ENCODE assay signal across 23 cellular contexts in genomic region chr2:230018153-230018552, GRCh38. TPM values are rescaled to one million over a fixed set of nuclear protein-coding genes. Genes with fewer than 3 reads are reported as not detected.
DNase-seq lines count a peak whose midpoint lies in the region; ATAC-seq, FAIRE-seq and TF ChIP-seq lines count a peak whose summit lies in the region.
"Had no signal": no experiment of that assay in that cellular context is flagged by ENCODE, and none has a peak within 500 bp of the region (broad histone marks: within the 10 kb centered on the region; RNA-seq: fewer than 3 reads in every experiment).

No MANE protein-coding gene starts in this region.

- no peaks in the 10 kb centered on the region for H4K20me1 ChIP-seq in MM.1S (ENCODE audit: insufficient read depth, low read length)

- peak in 1 of 2 experiments; percentile 18 for DNase-seq in A549 (ENCODE audit: low read depth in 1 of 2, low spot score in 1 of 2)
- DNase-seq in HFFc6 = peak; percentile 81
- peak; percentile 45 for DNase-seq in adipocyte (ENCODE audit: low read depth)
- peak; percentile 79 for DNase-seq in fibroblast of peridontal ligament (ENCODE audit: extremely low read depth)
- DNase-seq in CD1c-positive myeloid dendritic cell (ENCODE audit: extremely low spot score) = no peak
- no peak for DNase-seq in activated CD8-positive, alpha-beta memory T cell treated with anti-CD3 and anti-CD28 coated beads, Interleukin-2, amount 10 ng/mL, durations not matched to agents 7 days and 5 days
- DNase-seq in HUDEP-2 (lab: John Stamatoyannopoulos, UW; ENCODE audit: unreplicated experiment in 76 of 76) = no peak
- no peak for DNase-seq in MM.1S
- DNase-seq: activated CD4-positive, alpha-beta T cell treated with anti-CD3 and anti-CD28 coated beads, Interleukin-2, amount 10 ng/mL, durations not matched to agents 7 days and 5 days; CD4-positive, alpha-beta T cell; DMS79; H7; heart left ventricle; immature natural killer cell; NCI-H2227 treated with DMSO at 0.1 percent for 48 hours; occipital lobe; Peyer's patch; stimulated activated naive CD8-positive, alpha-beta T cell treated with anti-CD3 and anti-CD28 coated beads, Interleukin-15, Interleukin-2, amounts not matched to agents 100 U/mL and 50 U/mL, for 24 hours; upper lobe of left lung had no signal

- H3K27me3 ChIP-seq in adipocyte (replicated peaks; ENCODE audit: control insufficient read depth, insufficient read depth, low read length) (no peaks in the 10 kb centered on the region), MM.1S (replicated peaks; ENCODE audit: insufficient read depth, low read length) (no peaks in the 10 kb centered on the region)
- H3K27me3 ChIP-seq: ascending aorta, heart left ventricle, Peyer's patch, right atrium auricular region, upper lobe of left lung had no signal

- H3K4me3 Mint-ChIP-seq in HFFc6 = no peak overlapping the region
- H3K4me3 Mint-ChIP-seq in activated CD8-positive, alpha-beta memory T cell treated with anti-CD3 and anti-CD28 coated beads, Interleukin-2, amount 10 ng/mL, durations not matched to agents 7 days and 5 days = no peak overlapping the region
- H3K4me3 Mint-ChIP-seq: activated CD4-positive, alpha-beta T cell treated with anti-CD3 and anti-CD28 coated beads, Interleukin-2, amount 10 ng/mL, durations not matched to agents 7 days and 5 days; CD4-positive, alpha-beta T cell; immature natural killer cell had no signal

- no peaks in the 10 kb centered on the region for H3K9me3 Mint-ChIP-seq in HFFc6
- no peaks in the 10 kb centered on the region for H3K9me3 Mint-ChIP-seq in activated CD8-positive, alpha-beta memory T cell treated with anti-CD3 and anti-CD28 coated beads, Interleukin-2, amount 10 ng/mL, durations not matched to agents 7 days and 5 days (ENCODE audit: low read depth)
- H3K9me3 Mint-ChIP-seq: activated CD4-positive, alpha-beta T cell treated with anti-CD3 and anti-CD28 coated beads, Interleukin-2, amount 10 ng/mL, durations not matched to agents 7 days and 5 days; CD4-positive, alpha-beta T cell; immature natural killer cell had no signal

- TF ChIP-seq EP300 in A549 (IDR thresholded peaks at IDR 0.05) = no peak

- no peak for FAIRE-seq in A549 (lab: Jason Lieb, UNC)

- H3K4me3 ChIP-seq in A549 (no peak overlapping the region), adipocyte (ENCODE audit: low read length) (no peak overlapping the region), MM.1S (ENCODE audit: low read length) (no peak overlapping the region)
- H3K4me3 ChIP-seq: ascending aorta, coronary artery, heart left ventricle, Peyer's patch, right atrium auricular region, upper lobe of left lung had no signal

- H3K4me1 ChIP-seq in A549 = no peaks in the 10 kb centered on the region
- H3K4me1 ChIP-seq in adipocyte (ENCODE audit: control insufficient read depth, insufficient read depth, low read length) = no peaks in the 10 kb centered on the region
- H3K4me1 ChIP-seq in MM.1S (ENCODE audit: low read length) = no peaks in the 10 kb centered on the region
- H3K4me1 ChIP-seq: ascending aorta, heart left ventricle, Peyer's patch, right atrium auricular region, upper lobe of left lung had no signal

- H3K36me3 ChIP-seq in adipocyte (ENCODE audit: control insufficient read depth, insufficient read depth, low read length, severe bottlenecking) (no peaks in the 10 kb centered on the region), MM.1S (replicated peaks; ENCODE audit: insufficient read depth, low read length) (no peaks in the 10 kb centered on the region)
- H3K36me3 ChIP-seq: ascending aorta, heart left ventricle, Peyer's patch, right atrium auricular region, upper lobe of left lung had no signal

- CTCF ChIA-PET in A549 (lab: Yijun Ruan, JAX) = interaction anchor here (1.2 to 4.6 kb wide), 2 partner anchors 10 to 593 kb away, joined by 3 to 21 read pairs; no protein-coding TSS in a partner anchor
- CTCF ChIA-PET in activated CD8-positive, alpha-beta memory T cell treated with anti-CD3 and anti-CD28 coated beads, Interleukin-2, amount 10 ng/mL, durations not matched to agents 7 days and 5 days (lab: Charles Lee) = no interaction called here

- peaks cover 22% of the 10 kb centered on the region for H3K4me1 Mint-ChIP-seq in HFFc6 (ENCODE audit: low read depth)
- no peaks in the 10 kb centered on the region for H3K4me1 Mint-ChIP-seq in activated CD8-positive, alpha-beta memory T cell treated with anti-CD3 and anti-CD28 coated beads, Interleukin-2, amount 10 ng/mL, durations not matched to agents 7 days and 5 days
- H3K4me1 Mint-ChIP-seq: activated CD4-positive, alpha-beta T cell treated with anti-CD3 and anti-CD28 coated beads, Interleukin-2, amount 10 ng/mL, durations not matched to agents 7 days and 5 days; immature natural killer cell had no signal

- peaks cover 4% of the 10 kb centered on the region; the same call in 1 of the 2 replicates for H3K36me3 Mint-ChIP-seq in HFFc6 (ENCODE audit: low read depth)
- peaks cover 2% of the 10 kb centered on the region for H3K36me3 Mint-ChIP-seq in activated CD8-positive, alpha-beta memory T cell treated with anti-CD3 and anti-CD28 coated beads, Interleukin-2, amount 10 ng/mL, durations not matched to agents 7 days and 5 days
- H3K36me3 Mint-ChIP-seq: immature natural killer cell had no signal

- no peak overlapping the region for H2AFZ ChIP-seq in MM.1S (ENCODE audit: low read length)

- H3K9me3 ChIP-seq in A549 (no peaks in the 10 kb centered on the region), adipocyte (ENCODE audit: control insufficient read depth, low read length) (no peaks in the 10 kb centered on the region), MM.1S (replicated peaks; ENCODE audit: insufficient read depth, low read length) (no peaks in the 10 kb centered on the region)
- H3K9me3 ChIP-seq: ascending aorta, heart left ventricle, Peyer's patch, upper lobe of left lung had no signal

- peak; percentile 36 to 68; a peak in 3 of 6 replicates for ATAC-seq in A549
- no peak for ATAC-seq in activated CD8-positive, alpha-beta memory T cell treated with anti-CD3 and anti-CD28 coated beads, Interleukin-2, amount 10 ng/mL, durations not matched to agents 7 days and 5 days
- ATAC-seq: heart left ventricle; stimulated activated naive CD8-positive, alpha-beta T cell treated with anti-CD3 and anti-CD28 coated beads, Interleukin-15, Interleukin-2, amounts not matched to agents 100 U/mL and 50 U/mL, for 24 hours had no signal

- TF ChIP-seq RAD21 in A549 (conservative IDR thresholded peaks at IDR 0.05 in 1 of 2, IDR thresholded peaks at IDR 0.05 in 1 of 2) = no peak

- no peaks in the 10 kb centered on the region for H3K79me2 ChIP-seq in MM.1S (ENCODE audit: low read length)

- TF ChIP-seq CTCF in A549 (IDR thresholded peaks at IDR 0.05) (no peak), HFFc6 (IDR thresholded peaks at IDR 0.05) (no peak), MM.1S (IDR thresholded peaks at IDR 0.05; ENCODE audit: low read length) (no peak)

- POLR2A ChIA-PET in A549 (lab: Yijun Ruan, JAX) = no interaction called here

- no peaks in the 10 kb centered on the region for H3K9me2 ChIP-seq in MM.1S (replicated peaks; ENCODE audit: insufficient read depth, low read length)

- peak overlapping the region; percentile 47 for H3K27ac Mint-ChIP-seq in HFFc6
- no peak overlapping the region for H3K27ac Mint-ChIP-seq in activated CD8-positive, alpha-beta memory T cell treated with anti-CD3 and anti-CD28 coated beads, Interleukin-2, amount 10 ng/mL, durations not matched to agents 7 days and 5 days
- H3K27ac Mint-ChIP-seq: activated CD4-positive, alpha-beta T cell treated with anti-CD3 and anti-CD28 coated beads, Interleukin-2, amount 10 ng/mL, durations not matched to agents 7 days and 5 days; CD4-positive, alpha-beta T cell; immature natural killer cell had no signal

- H3F3A ChIP-seq in MM.1S (ENCODE audit: insufficient read depth, low read length) = no peaks in the 10 kb centered on the region

- WGBS in A549 (ENCODE audit: missing lambda C conversion rate) = 61% methylated on average over 4 of the region's 4 CpGs

- no peak overlapping the region for H3K9ac ChIP-seq in adipocyte (ENCODE audit: low read length)
- no peak overlapping the region for H3K9ac ChIP-seq in MM.1S (ENCODE audit: low read length)
- H3K9ac ChIP-seq: KMS-11 had no signal

- no peaks in the 10 kb centered on the region; the same call in 1 of the 2 replicates for H3K27me3 Mint-ChIP-seq in HFFc6 (ENCODE audit: insufficient read depth)
- H3K27me3 Mint-ChIP-seq in activated CD8-positive, alpha-beta memory T cell treated with anti-CD3 and anti-CD28 coated beads, Interleukin-2, amount 10 ng/mL, durations not matched to agents 7 days and 5 days = peaks cover 6% of the 10 kb centered on the region
- H3K27me3 Mint-ChIP-seq: CD4-positive, alpha-beta T cell had no signal

- H3K27ac ChIP-seq in A549 (no peak overlapping the region), MM.1S (ENCODE audit: low read length) (no peak overlapping the region)
- H3K27ac ChIP-seq: ascending aorta, coronary artery, heart left ventricle, KMS-11, Peyer's patch, right atrium auricular region, upper lobe of left lung had no signal

- no peak for TF ChIP-seq POLR2A in A549 (IDR thresholded peaks at IDR 0.05; ENCODE audit: low read length)

- H3K4me2 ChIP-seq in A549 (no peak overlapping the region), MM.1S (ENCODE audit: low read depth, low read length) (no peak overlapping the region)
- H3K4me2 ChIP-seq: KMS-11 had no signal

TF ChIP-seq in A549, 52 proteins besides CTCF, POLR2A, EP300 and RAD21:
- TF ChIP-seq FOSL2 (IDR thresholded peaks at IDR 0.05) (no peak), FOSL2 (CRISPR knock-in tag; IDR thresholded peaks at IDR 0.05) (peak; percentile 56), TP53 (CRISPR knock-in tag; IDR thresholded peaks at IDR 0.05) (no peak), MAZ (IDR thresholded peaks at IDR 0.05; ENCODE audit: borderline replicate concordance, low read depth, low read length) (no peak), CEBPB (IDR thresholded peaks at IDR 0.05) (peak; percentile 30 to 40; a peak in 1 of 4 replicates)

RNA-seq across cellular contexts. Expression of gene SLC16A14, which starts 50.6 kb away (rescaled TPM):
- polyA plus RNA-seq in A549 (2011; rRNA removed) = 1.1 TPM in 2 replicates
- 0.93 and 1.0 TPM in 2 replicates for polyA plus RNA-seq in A549 (2012; cell fraction: cytosol; rRNA removed)
- polyA plus RNA-seq in A549 (2012; cell fraction: nucleus; rRNA removed) = 0.61 and 1.1 TPM in 2 replicates
- polyA plus RNA-seq in A549 (2017; fragmentation: RNase III; extraction: RNeasy Plus Mini Kit Qiagen cat#74134 plus additional on column Dnase treatment) = 0.37 to 0.55 TPM (median 0.38 TPM) in 3 replicates
- polyA minus RNA-seq in A549 (2011; rRNA and poly(A)+ RNA removed) = 1.0 and 1.6 TPM in 2 replicates
- total RNA-seq in HFFc6 (2021; fragmentation: NEBNext Ultra II Directional; extraction: Animal tissue kit (Norgen Biotek cat#: 25700)) = under 1 TPM in 4 of 6 experiments, not detected in 2; 0.29 to 0.53 (median 0.42) TPM
- under 1 TPM; 0.47 TPM for total RNA-seq in activated CD8-positive, alpha-beta memory T cell treated with anti-CD3 and anti-CD28 coated beads, Interleukin-2, amount 10 ng/mL, durations not matched to agents 7 days and 5 days

Comparison
In these comparisons a context has a peak if more than half of its experiments do, and no peak if none do; other contexts are left out.
1. DNase-seq: peak in HFFc6 (single experiment), adipocyte (single experiment) and fibroblast of peridontal ligament (single experiment); none in CD1c-positive myeloid dendritic cell (single experiment), activated CD8-positive, alpha-beta memory T cell treated with anti-CD3 and anti-CD28 coated beads, Interleukin-2, amount 10 ng/mL, durations not matched to agents 7 days and 5 days (single experiment), HUDEP-2 (0 of 76) and MM.1S (single experiment).